32 cellular contexts compared by ENCODE assay signal in the genomic region with DNA sequence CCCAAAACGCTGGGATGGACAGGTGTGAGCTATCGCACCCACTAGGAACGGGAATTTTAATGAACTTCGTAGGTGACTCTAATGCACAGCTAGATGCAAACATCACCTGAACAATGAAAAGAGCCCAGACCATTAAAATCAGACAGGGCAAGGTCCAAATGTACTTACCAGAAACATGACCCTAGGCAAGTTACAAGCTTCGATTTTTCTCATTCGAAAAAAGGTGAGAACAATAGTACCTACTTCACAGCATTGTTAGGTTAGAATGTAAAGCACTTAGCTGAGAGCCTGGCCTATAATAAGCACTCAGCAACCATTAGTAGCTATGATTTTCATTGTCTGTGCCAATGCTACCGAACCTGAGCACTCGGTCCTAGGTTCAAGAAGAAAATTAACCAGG. TPM values are rescaled to one million over a fixed set of nuclear protein-coding genes. Genes with fewer than 3 reads are reported as not detected.
DNase-seq lines count a peak whose midpoint lies in the region; ATAC-seq, FAIRE-seq and TF ChIP-seq lines count a peak whose summit lies in the region.
"Had no signal": no experiment of that assay in that cellular context is flagged by ENCODE, and none has a peak within 500 bp of the region (broad histone marks: within the 10 kb centered on the region; RNA-seq: fewer than 3 reads in every experiment).

No MANE protein-coding gene starts in this region.

- no peaks in the 10 kb centered on the region for H3K79me2 ChIP-seq in smooth muscle cell (ENCODE audit: low read depth)

- 84% methylated on average over 8 of the region's 8 CpGs for WGBS in smooth muscle cell (ENCODE audit: low lambda C conversion rate)

- peaks cover 8% of the 10 kb centered on the region for H3F3A ChIP-seq in smooth muscle cell (ENCODE audit: low read depth)

- H3K9me3 ChIP-seq in thoracic aorta (no peaks in the 10 kb centered on the region), smooth muscle cell (replicated peaks; ENCODE audit: low read depth) (no peaks in the 10 kb centered on the region), kidney (ENCODE audit: control insufficient read depth in 1 of 2, low read length in 2 of 2) (peaks cover 0 to 4% of the 10 kb centered on the region in 2 donors)
- H3K9me3 ChIP-seq: colonic mucosa, mucosa of descending colon, Peyer's patch, suprapubic skin had no signal

- H3K9ac ChIP-seq in smooth muscle cell (ENCODE audit: low read depth) (no peak overlapping the region), kidney (ENCODE audit: low read length in 2 of 2) (no peak overlapping the region)
- H3K9ac ChIP-seq: KMS-11 had no signal

- peak overlapping the region; percentile 25 to 44 for H3K27ac ChIP-seq in thoracic aorta
- H3K27ac ChIP-seq in smooth muscle cell (ENCODE audit: low read depth): no peak overlapping the region
- no peak overlapping the region for H3K27ac ChIP-seq in kidney (ENCODE audit: low read depth in 2 of 2, low read length in 2 of 2)
- H3K27ac ChIP-seq: colonic mucosa, epithelial cell of prostate, HL-60, KMS-11, Peyer's patch, skin epidermis, suprapubic skin had no signal

- FAIRE-seq in kidney (lab: Jason Lieb, UNC) (no peak), RCC 7860 (lab: Jason Lieb, UNC) (no peak)
- FAIRE-seq: GM18507, GM19239 had no signal

- H3K27me3 ChIP-seq in thoracic aorta (replicated peaks; ENCODE audit: insufficient read depth) (no peaks in the 10 kb centered on the region), smooth muscle cell (ENCODE audit: low read depth) (no peaks in the 10 kb centered on the region)
- H3K27me3 ChIP-seq: colonic mucosa, MG63, Peyer's patch, suprapubic skin had no signal

- H3K4me2 ChIP-seq in smooth muscle cell: no peak overlapping the region
- H3K4me2 ChIP-seq: KMS-11 had no signal

- DNase-seq in DMS53 (lab: John Stamatoyannopoulos, UW) (peak; percentile 7), DMS53 treated with DMSO at 0.1 percent for 48 hours (lab: John Stamatoyannopoulos, UW; ENCODE audit: unreplicated experiment) (no peak), NCI-H2029 (lab: John Stamatoyannopoulos, UW) (peak; percentile 58), NCI-H526 (lab: John Stamatoyannopoulos, UW) (peak; percentile 53 to 67), thoracic aorta (ENCODE audit: low spot score) (no peak), smooth muscle cell (lab: John Stamatoyannopoulos, UW; ENCODE audit: unreplicated experiment) (no peak), kidney (no peak), RCC 7860 (ENCODE audit: low spot score) (no peak)
- DNase-seq: 8988T; activated CD4-positive, alpha-beta memory T cell treated with anti-CD3 and anti-CD28 coated beads, Interleukin-2, amount 10 ng/mL, durations not matched to agents 7 days and 5 days; activated CD4-positive, alpha-beta T cell treated with anti-CD3 and anti-CD28 coated beads for 1 hour; activated CD8-positive, alpha-beta memory T cell treated with anti-CD3 and anti-CD28 coated beads, Interleukin-2, amount 50 U/mL, for 4 hours; activated naive CD4-positive, alpha-beta T cell; colonic mucosa; effector CD8-positive, alpha-beta T cell; H9; hypothalamus; mammary epithelial cell; MG63; mucosa of descending colon; NCI-H510A treated with DMSO at 0.1 percent for 48 hours; Peyer's patch; SHP77 treated with DMSO at 0.1 percent for 48 hours; stimulated activated naive CD4-positive, alpha-beta T cell had no signal

- H3K4me3 ChIP-seq in thoracic aorta (no peak overlapping the region), smooth muscle cell (no peak overlapping the region), kidney (ENCODE audit: low read length in 2 of 2) (no peak overlapping the region)
- H3K4me3 ChIP-seq: colonic mucosa, MG63, mucosa of descending colon, Peyer's patch, skin epidermis, suprapubic skin had no signal

- peaks cover 3 to 12% of the 10 kb centered on the region in 2 donors for H3K4me1 ChIP-seq in thoracic aorta (ENCODE audit: control insufficient read depth in 1 of 2, low read depth in 2 of 2)
- no peaks in the 10 kb centered on the region for H3K4me1 ChIP-seq in smooth muscle cell (ENCODE audit: low read depth)
- peaks cover 0 to 2% of the 10 kb centered on the region in 2 donors for H3K4me1 ChIP-seq in kidney (ENCODE audit: control insufficient read depth in 1 of 2, insufficient read depth in 1 of 2, low read depth in 1 of 2, low read length in 2 of 2)
- H3K4me1 ChIP-seq: colonic mucosa had no signal

- ATAC-seq in thoracic aorta (ENCODE audit: insufficient number of reproducible peaks, low FRiP score, low read depth): no peak
- ATAC-seq: mucosa of descending colon had no signal

- no peaks in the 10 kb centered on the region for H4K20me1 ChIP-seq in smooth muscle cell (ENCODE audit: low read depth)

- TF ChIP-seq CTCF in thoracic aorta (IDR thresholded peaks at IDR 0.05) (no peak), smooth muscle cell (IDR thresholded peaks at IDR 0.05; ENCODE audit: borderline replicate concordance, insufficient read depth, poor library complexity, severe bottlenecking) (no peak), kidney (IDR thresholded peaks at IDR 0.05; ENCODE audit: borderline replicate concordance, extremely low read depth, insufficient read depth) (no peak)

- no peak overlapping the region for H2AFZ ChIP-seq in smooth muscle cell (ENCODE audit: low read depth)

- H3K36me3 ChIP-seq in thoracic aorta (no peaks in the 10 kb centered on the region), smooth muscle cell (ENCODE audit: low read depth) (no peaks in the 10 kb centered on the region), kidney (ENCODE audit: control insufficient read depth in 1 of 2, insufficient read depth in 2 of 2, low read length in 2 of 2) (no peaks in the 10 kb centered on the region)
- H3K36me3 ChIP-seq: colonic mucosa, MG63, Peyer's patch, suprapubic skin had no signal

- intact Hi-C loops in kidney (cut with DNase I): no loop called here

RNA-seq across cellular contexts. Expression of a gene that starts 5.8 kb away (rescaled TPM):
- total RNA-seq in thoracic aorta (10 to 100 TPM in 1 of 2 donors, 1 to 10 TPM in 1; 9.1 to 12.8 TPM), smooth muscle cell (3.5 and 9.1 TPM in 2 replicates), kidney (15.0 TPM)
- polyA plus RNA-seq in smooth muscle cell (2.3 and 3.6 TPM in 2 replicates), kidney (ENCODE audit: insufficient read depth, low read depth, low replicate concordance) (8.6 TPM)
- polyA plus RNA-seq: CD14-positive monocyte had no signal

RNA-seq across cellular contexts. Expression of a gene that starts 12.4 kb away (rescaled TPM):
- total RNA-seq in thoracic aorta (10 to 100 TPM in 1 of 2 donors, 1 to 10 TPM in 1; 9.3 to 14.9 TPM), smooth muscle cell (18.8 and 20.8 TPM in 2 replicates), kidney (28.3 TPM)
- polyA plus RNA-seq in smooth muscle cell (11.5 and 14.4 TPM in 2 replicates), kidney (ENCODE audit: insufficient read depth, low read depth, low replicate concordance) (16.0 TPM)

Comparison
In these comparisons a context has a peak if more than half of its experiments do, and no peak if none do; other contexts are left out.
1. DNase-seq: peak in DMS53 (single experiment), NCI-H2029 (single experiment) and NCI-H526 (2 of 2); none in DMS53 treated with DMSO at 0.1 percent for 48 hours (single experiment), thoracic aorta (single experiment), smooth muscle cell (single experiment), kidney (single experiment) and RCC 7860 (single experiment).
2. H3K27ac ChIP-seq: peak in thoracic aorta (2 of 2); none in smooth muscle cell (single experiment) and kidney (0 of 2).